29 cellular contexts compared by ENCODE assay signal in the genomic region with DNA sequence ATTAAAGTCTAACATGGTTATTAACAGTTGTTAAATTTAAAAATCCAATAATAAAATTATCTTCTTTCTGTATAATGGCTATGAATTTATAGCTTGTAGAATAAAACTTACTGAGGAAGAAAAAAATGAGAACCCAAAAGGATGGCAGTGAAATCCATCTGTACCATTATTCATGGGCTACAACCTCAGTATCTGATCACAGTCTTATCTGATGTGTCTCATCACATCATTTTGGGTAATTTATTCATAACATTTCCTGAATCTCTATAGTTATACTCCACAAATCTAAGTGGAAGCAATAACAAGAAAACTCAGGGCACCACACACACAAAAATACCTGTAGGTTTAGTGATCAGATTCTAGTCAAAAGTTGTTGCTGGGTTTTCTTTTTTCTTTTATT. TPM values are rescaled to one million over a fixed set of nuclear protein-coding genes. Genes with fewer than 3 reads are reported as not detected.
DNase-seq lines count a peak whose midpoint lies in the region; ATAC-seq, FAIRE-seq and TF ChIP-seq lines count a peak whose summit lies in the region.
"Had no signal": no experiment of that assay in that cellular context is flagged by ENCODE, and none has a peak within 500 bp of the region (broad histone marks: within the 10 kb centered on the region; RNA-seq: fewer than 3 reads in every experiment).

No MANE protein-coding gene starts in this region.

- H3K4me3 Mint-ChIP-seq in endothelial cell (ENCODE audit: unreplicated experiment), result no peak overlapping the region
- no peak overlapping the region for H3K4me3 Mint-ChIP-seq in stimulated activated effector memory CD8-positive, alpha-beta T cell treated with anti-CD3 and anti-CD28 coated beads, Interleukin-12 subunit alpha, Interleukin-12 subunit beta, amount 100 ng/mL, for 72 hours
- H3K4me3 Mint-ChIP-seq: CD14-positive monocyte; CD4-positive, alpha-beta T cell; CD8-positive, alpha-beta memory T cell had no signal

- no peaks in the 10 kb centered on the region for H3K27me3 ChIP-seq in ACC112 (ENCODE audit: insufficient read depth, low read length)
- no peaks in the 10 kb centered on the region for H3K27me3 ChIP-seq in pancreas
- H3K27me3 ChIP-seq: BE2C; BLaER1 treated with 17β-estradiol and CSF1 and Interleukin-3, amounts not matched to agents 10 nM and 100 nM had no signal

- H3K4me1 ChIP-seq in ACC112 (ENCODE audit: control insufficient read depth, insufficient read depth, low read length, unreplicated experiment) (peaks cover 45% of the 10 kb centered on the region), pancreas (peaks cover 0 to 3% (median 0%) of the 10 kb centered on the region in 3 donors)

- FAIRE-seq in D721Med (lab: Jason Lieb, UNC), result peak; percentile 77
- peak; percentile 53 for FAIRE-seq in pancreas (lab: Jason Lieb, UNC)
- FAIRE-seq: GM12891, GM18507, GM19239, H1 had no signal

- H3K36me3 ChIP-seq in ACC112 (ENCODE audit: insufficient read depth, low read length) (no peaks in the 10 kb centered on the region), pancreas (no peaks in the 10 kb centered on the region)

- ATAC-seq in pancreas (no peak), HG02763 (IDR thresholded peaks at IDR 0.05; ENCODE audit: unreplicated experiment) (no peak)
- no peak for ATAC-seq in stimulated activated effector memory CD8-positive, alpha-beta T cell treated with anti-CD3 and anti-CD28 coated beads, Interleukin-12 subunit alpha, Interleukin-12 subunit beta, amount 100 ng/mL, for 72 hours

- H3K27ac ChIP-seq in ACC112 (ENCODE audit: low read depth, low read length) (0 out of 2 replicates have a peak overlapping the region, but pooled peaks have one; percentile 96), pancreas (no peak overlapping the region)
- H3K27ac ChIP-seq: BLaER1 treated with 17β-estradiol and CSF1 and Interleukin-3, amounts not matched to agents 10 nM and 100 nM; GM23248 had no signal

- H2AFZ ChIP-seq in ACC112 (ENCODE audit: low read length, unreplicated experiment), result no peak overlapping the region
- H2AFZ ChIP-seq: GM23248 had no signal

- DNase-seq in D721Med (ENCODE audit: insufficient read length, low spot score), result no peak
- no peak for DNase-seq in endothelial cell (ENCODE audit: low spot score)
- no peak for DNase-seq in pancreas
- no peak for DNase-seq in stimulated activated effector memory CD8-positive, alpha-beta T cell treated with anti-CD3 and anti-CD28 coated beads, Interleukin-12 subunit alpha, Interleukin-12 subunit beta, amount 100 ng/mL, for 72 hours (ENCODE audit: low spot score in 2 of 2)
- DNase-seq in NCI-H187 treated with DMSO at 0.1 percent for 48 hours (lab: John Stamatoyannopoulos, UW), result no peak
- no peak for DNase-seq in AG08395 (ENCODE audit: low spot score)
- DNase-seq: AML-193; CD4-positive, alpha-beta T cell; CD8-positive, alpha-beta memory T cell; DMS53; DMS79 treated with DMSO at 0.1 percent for 48 hours; GF-D8; GM23248; H7; HCEC 1CT had no signal

- no peaks in the 10 kb centered on the region for H3K9me3 ChIP-seq in pancreas
- H3K9me3 ChIP-seq: BE2C had no signal

- H3K4me3 ChIP-seq in ACC112 (ENCODE audit: low read depth, low read length) (no peak overlapping the region), pancreas (no peak overlapping the region)
- H3K4me3 ChIP-seq: BLaER1 treated with 17β-estradiol and CSF1 and Interleukin-3, amounts not matched to agents 10 nM and 100 nM; GM23248 had no signal

- no peak for TF ChIP-seq CTCF in D721Med (IDR thresholded peaks at IDR 0.05; ENCODE audit: insufficient read depth, missing control alignments)
- TF ChIP-seq CTCF in endothelial cell (IDR thresholded peaks at IDR 0.05; ENCODE audit: unreplicated experiment), result no peak
- no peak for TF ChIP-seq CTCF in pancreas (IDR thresholded peaks at IDR 0.05)

- peaks cover 42% of the 10 kb centered on the region for H3K4me1 Mint-ChIP-seq in endothelial cell (ENCODE audit: unreplicated experiment)
- peaks cover 12% of the 10 kb centered on the region for H3K4me1 Mint-ChIP-seq in stimulated activated effector memory CD8-positive, alpha-beta T cell treated with anti-CD3 and anti-CD28 coated beads, Interleukin-12 subunit alpha, Interleukin-12 subunit beta, amount 100 ng/mL, for 72 hours
- H3K4me1 Mint-ChIP-seq: CD14-positive monocyte had no signal

- no peaks in the 10 kb centered on the region for H3K27me3 Mint-ChIP-seq in endothelial cell (ENCODE audit: unreplicated experiment)
- H3K27me3 Mint-ChIP-seq: CD4-positive, alpha-beta T cell; CD8-positive, alpha-beta memory T cell had no signal

- H3K79me2 ChIP-seq in ACC112 (ENCODE audit: control insufficient read depth, insufficient read depth, low read length, unreplicated experiment), result peaks cover 5% of the 10 kb centered on the region

- H3K9me3 Mint-ChIP-seq in endothelial cell (ENCODE audit: unreplicated experiment), result no peaks in the 10 kb centered on the region
- no peaks in the 10 kb centered on the region for H3K9me3 Mint-ChIP-seq in stimulated activated effector memory CD8-positive, alpha-beta T cell treated with anti-CD3 and anti-CD28 coated beads, Interleukin-12 subunit alpha, Interleukin-12 subunit beta, amount 100 ng/mL, for 72 hours
- H3K9me3 Mint-ChIP-seq: CD4-positive, alpha-beta T cell; CD8-positive, alpha-beta memory T cell had no signal

- H3K36me3 Mint-ChIP-seq in endothelial cell (ENCODE audit: low read depth, unreplicated experiment), result peaks cover 10% of the 10 kb centered on the region
- H3K36me3 Mint-ChIP-seq in stimulated activated effector memory CD8-positive, alpha-beta T cell treated with anti-CD3 and anti-CD28 coated beads, Interleukin-12 subunit alpha, Interleukin-12 subunit beta, amount 100 ng/mL, for 72 hours, result peaks cover 49% of the 10 kb centered on the region

- peak overlapping the region; percentile 94 for H3K27ac Mint-ChIP-seq in endothelial cell (ENCODE audit: unreplicated experiment)
- no peak overlapping the region for H3K27ac Mint-ChIP-seq in stimulated activated effector memory CD8-positive, alpha-beta T cell treated with anti-CD3 and anti-CD28 coated beads, Interleukin-12 subunit alpha, Interleukin-12 subunit beta, amount 100 ng/mL, for 72 hours
- H3K27ac Mint-ChIP-seq: CD14-positive monocyte; CD4-positive, alpha-beta T cell had no signal

- intact Hi-C loops in pancreas (cut with DNase I), result no loop called here

RNA-seq across cellular contexts. Expression of a gene that starts 7.3 kb away (rescaled TPM):
- total RNA-seq in endothelial cell (ENCODE audit: unreplicated experiment) (0.23 TPM), pancreas (not detected)
- polyA plus RNA-seq in pancreas, result under 1 TPM in 1 of 2 donors, not detected in 1; 0.07 TPM
- total RNA-seq: A172; A673; CD4-positive, alpha-beta T cell; CD8-positive, alpha-beta memory T cell; Daoy; G401; GM23248; H1; H7 had no signal
- polyA plus RNA-seq: AG04450; CD14-positive monocyte; CD8-positive, alpha-beta memory T cell; GM23248; H1 had no signal

RNA-seq across cellular contexts. Expression of a gene that starts 43.1 kb away (rescaled TPM):
- total RNA-seq in endothelial cell (ENCODE audit: unreplicated experiment) (25.9 TPM), pancreas (10 to 100 TPM in 3 of 6 donors, 1 to 10 TPM in 3; 7.6 to 16.3 (median 9.1) TPM)
- polyA plus RNA-seq in pancreas, result 10 to 100 TPM in 1 of 2 donors, 1 to 10 TPM in 1; 8.4 to 10.1 TPM
